In genomic region chr20:745683-746301, GRCh38 we compare ENCODE assay signal across 1 cellular context.
TF ChIP-seq lines count a peak whose summit lies in the region.

No MANE protein-coding gene starts in this region.

TF ChIP-seq in K562, 482 proteins besides CTCF, POLR2A, EP300 and RAD21 (continues in another document):
- no peak for TF ChIP-seq MCM7 (IDR thresholded peaks at IDR 0.05)
- TF ChIP-seq NELFE (IDR thresholded peaks at IDR 0.05; ENCODE audit: insufficient read depth, insufficient read length): no peak
- TF ChIP-seq PBX2 (CRISPR knock-in tag; IDR thresholded peaks at IDR 0.05; ENCODE audit: low read depth): no peak
- TF ChIP-seq PBX2 (tag; conservative IDR thresholded peaks at IDR 0.05; ENCODE audit: low read depth): no peak
- TF ChIP-seq NR4A1 (CRISPR knock-in tag; IDR thresholded peaks at IDR 0.05): no peak
- TF ChIP-seq NR4A1 (tag; IDR thresholded peaks at IDR 0.05): no peak
- no peak for TF ChIP-seq KDM5B (IDR thresholded peaks at IDR 0.05; ENCODE audit: insufficient replicate concordance, low read depth, low read length)
- TF ChIP-seq ZNF395 (CRISPR knock-in tag; IDR thresholded peaks at IDR 0.05): no peak
- no peak for TF ChIP-seq ELF1 (tag; IDR thresholded peaks at IDR 0.05)
- TF ChIP-seq SMARCA4 (IDR thresholded peaks at IDR 0.05): no peak
- TF ChIP-seq SAFB (IDR thresholded peaks at IDR 0.05; ENCODE audit: borderline replicate concordance, low read depth, low read length): no peak
- no peak for TF ChIP-seq ZNF263 (CRISPR knock-in tag; IDR thresholded peaks at IDR 0.05; ENCODE audit: borderline replicate concordance)
- TF ChIP-seq ZBTB8A (IDR thresholded peaks at IDR 0.05; ENCODE audit: partially characterized antibody): no peak
- no peak for TF ChIP-seq YBX1 (IDR thresholded peaks at IDR 0.05)
- peak in 1 of 2 experiments; percentile 99; a peak in 2 of 3 replicates for TF ChIP-seq CBX3 (IDR thresholded peaks at IDR 0.05; ENCODE audit: borderline replicate concordance in 1 of 2, low read length in 2 of 2)
- no peak for TF ChIP-seq JUN (IDR thresholded peaks at IDR 0.05; ENCODE audit: borderline replicate concordance, low read depth, low read length)
- no peak for TF ChIP-seq JUN (CRISPR knock-in tag; IDR thresholded peaks at IDR 0.05; ENCODE audit: borderline replicate concordance)
- TF ChIP-seq ZNF280B (CRISPR knock-in tag; IDR thresholded peaks at IDR 0.05): no peak
- no peak for TF ChIP-seq ZZZ3 (IDR thresholded peaks at IDR 0.05)
- TF ChIP-seq TRIM28 (IDR thresholded peaks at IDR 0.05): peak; percentile 99
- TF ChIP-seq MYBL2 (IDR thresholded peaks at IDR 0.05; ENCODE audit: low read depth): no peak
- TF ChIP-seq MYBL2 (CRISPR knock-in tag; IDR thresholded peaks at IDR 0.05; ENCODE audit: borderline replicate concordance): no peak
- TF ChIP-seq NBN (IDR thresholded peaks at IDR 0.05; ENCODE audit: low read depth): 0 out of 2 replicates have a peak, but pooled peaks have one; percentile 29
- no peak for TF ChIP-seq CAMTA2 (CRISPR knock-in tag; conservative IDR thresholded peaks at IDR 0.05)
- TF ChIP-seq NFIC (IDR thresholded peaks at IDR 0.05): no peak
- no peak for TF ChIP-seq SIN3A (IDR thresholded peaks at IDR 0.05; ENCODE audit: borderline replicate concordance in 2 of 2, control insufficient read depth in 1 of 2, low read depth in 2 of 2, low read length in 2 of 2)
- TF ChIP-seq ZNF280A (IDR thresholded peaks at IDR 0.05; ENCODE audit: low read depth, partially characterized antibody): peak; percentile 86
- no peak for TF ChIP-seq GTF2A2 (tag; IDR thresholded peaks at IDR 0.05)
- no peak for TF ChIP-seq RBM34 (IDR thresholded peaks at IDR 0.05; ENCODE audit: borderline replicate concordance, insufficient read depth, low read length)
- no peak for TF ChIP-seq RNF2 (IDR thresholded peaks at IDR 0.05)
- TF ChIP-seq BRCA1 (IDR thresholded peaks at IDR 0.05): no peak
- TF ChIP-seq BRCA1 (CRISPR knock-in tag; IDR thresholded peaks at IDR 0.05): no peak
- no peak for TF ChIP-seq PHB2 (IDR thresholded peaks at IDR 0.05; ENCODE audit: low read depth)
- TF ChIP-seq IRF9 (tag; IDR thresholded peaks at IDR 0.05): no peak
- TF ChIP-seq ZNF23 (CRISPR knock-in tag; IDR thresholded peaks at IDR 0.05): no peak
- TF ChIP-seq NCOA1 (IDR thresholded peaks at IDR 0.05; ENCODE audit: low read depth): no peak
- no peak for TF ChIP-seq CHD7 (IDR thresholded peaks at IDR 0.05; ENCODE audit: low read depth, low read length)
- no peak for TF ChIP-seq CBFA2T3 (IDR thresholded peaks at IDR 0.05)
- TF ChIP-seq EP400 (IDR thresholded peaks at IDR 0.05): no peak
- TF ChIP-seq FOXM1 (IDR thresholded peaks at IDR 0.05; ENCODE audit: low read depth): no peak
- no peak for TF ChIP-seq FOXM1 (CRISPR knock-in tag; IDR thresholded peaks at IDR 0.05; ENCODE audit: low read depth)
- no peak for TF ChIP-seq KDM2B (CRISPR knock-in tag; IDR thresholded peaks at IDR 0.05)
- TF ChIP-seq ZC3H11A (IDR thresholded peaks at IDR 0.05; ENCODE audit: low read depth, low read length): no peak
- no peak for TF ChIP-seq MAZ (CRISPR knock-in tag; conservative IDR thresholded peaks at IDR 0.05 in 1 of 2, IDR thresholded peaks at IDR 0.05 in 1 of 2)
- TF ChIP-seq ZNF830 (CRISPR knock-in tag; IDR thresholded peaks at IDR 0.05): no peak
- no peak for TF ChIP-seq FOXA1 (IDR thresholded peaks at IDR 0.05; ENCODE audit: borderline replicate concordance)
- TF ChIP-seq HDAC6 (IDR thresholded peaks at IDR 0.05; ENCODE audit: low read depth, low read length): no peak
